ENCODE assay signal across 1 cellular context in the genomic region with DNA sequence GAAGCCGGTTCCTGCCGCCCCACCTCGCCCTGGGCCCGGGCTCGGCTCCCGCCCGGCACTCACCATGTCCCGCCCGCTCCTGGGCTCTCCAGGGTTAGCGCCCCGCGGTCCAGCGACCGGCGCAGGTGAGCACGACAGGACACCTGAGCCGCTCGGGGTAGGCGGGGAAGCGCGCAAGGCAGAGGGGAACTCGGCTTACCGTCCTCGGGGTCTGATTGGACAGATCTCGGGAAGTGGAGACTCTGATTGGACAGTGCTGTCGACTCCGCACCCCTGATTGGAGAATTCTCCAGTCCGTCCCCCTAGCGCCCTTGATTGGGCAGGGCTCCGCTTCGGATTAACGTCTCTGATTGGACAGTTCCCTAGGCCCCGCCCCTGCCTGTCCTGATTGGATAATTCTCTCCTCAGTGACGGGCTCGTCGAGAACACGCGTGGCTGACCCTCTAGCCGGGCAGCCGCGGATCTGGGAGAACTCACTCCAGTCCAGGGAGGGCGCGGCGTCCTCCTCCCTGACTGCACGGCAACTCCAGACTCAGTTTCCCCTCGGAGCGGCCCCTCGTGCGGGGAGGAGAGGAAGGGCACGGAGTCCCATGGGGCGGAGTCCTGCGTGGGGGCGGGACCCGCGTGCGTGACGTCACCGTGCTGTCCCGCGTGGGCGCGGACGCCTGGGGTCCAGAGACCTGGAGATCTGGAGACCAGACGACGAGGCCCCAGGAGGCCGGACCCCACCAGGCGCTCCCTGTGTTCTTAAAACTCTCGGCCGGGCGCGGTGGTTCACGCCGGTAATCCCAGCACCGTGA.
TF ChIP-seq lines count a peak whose summit lies in the region.

A gene (minus strand): TSS at position 197 of the 800 bp plus-strand sequence. CDS start 131 bp downstream, at position 66.

TF ChIP-seq in K562, 482 proteins besides CTCF, POLR2A, EP300 and RAD21 (continued from another document and continues in another):
- TF ChIP-seq, protein P1, sequence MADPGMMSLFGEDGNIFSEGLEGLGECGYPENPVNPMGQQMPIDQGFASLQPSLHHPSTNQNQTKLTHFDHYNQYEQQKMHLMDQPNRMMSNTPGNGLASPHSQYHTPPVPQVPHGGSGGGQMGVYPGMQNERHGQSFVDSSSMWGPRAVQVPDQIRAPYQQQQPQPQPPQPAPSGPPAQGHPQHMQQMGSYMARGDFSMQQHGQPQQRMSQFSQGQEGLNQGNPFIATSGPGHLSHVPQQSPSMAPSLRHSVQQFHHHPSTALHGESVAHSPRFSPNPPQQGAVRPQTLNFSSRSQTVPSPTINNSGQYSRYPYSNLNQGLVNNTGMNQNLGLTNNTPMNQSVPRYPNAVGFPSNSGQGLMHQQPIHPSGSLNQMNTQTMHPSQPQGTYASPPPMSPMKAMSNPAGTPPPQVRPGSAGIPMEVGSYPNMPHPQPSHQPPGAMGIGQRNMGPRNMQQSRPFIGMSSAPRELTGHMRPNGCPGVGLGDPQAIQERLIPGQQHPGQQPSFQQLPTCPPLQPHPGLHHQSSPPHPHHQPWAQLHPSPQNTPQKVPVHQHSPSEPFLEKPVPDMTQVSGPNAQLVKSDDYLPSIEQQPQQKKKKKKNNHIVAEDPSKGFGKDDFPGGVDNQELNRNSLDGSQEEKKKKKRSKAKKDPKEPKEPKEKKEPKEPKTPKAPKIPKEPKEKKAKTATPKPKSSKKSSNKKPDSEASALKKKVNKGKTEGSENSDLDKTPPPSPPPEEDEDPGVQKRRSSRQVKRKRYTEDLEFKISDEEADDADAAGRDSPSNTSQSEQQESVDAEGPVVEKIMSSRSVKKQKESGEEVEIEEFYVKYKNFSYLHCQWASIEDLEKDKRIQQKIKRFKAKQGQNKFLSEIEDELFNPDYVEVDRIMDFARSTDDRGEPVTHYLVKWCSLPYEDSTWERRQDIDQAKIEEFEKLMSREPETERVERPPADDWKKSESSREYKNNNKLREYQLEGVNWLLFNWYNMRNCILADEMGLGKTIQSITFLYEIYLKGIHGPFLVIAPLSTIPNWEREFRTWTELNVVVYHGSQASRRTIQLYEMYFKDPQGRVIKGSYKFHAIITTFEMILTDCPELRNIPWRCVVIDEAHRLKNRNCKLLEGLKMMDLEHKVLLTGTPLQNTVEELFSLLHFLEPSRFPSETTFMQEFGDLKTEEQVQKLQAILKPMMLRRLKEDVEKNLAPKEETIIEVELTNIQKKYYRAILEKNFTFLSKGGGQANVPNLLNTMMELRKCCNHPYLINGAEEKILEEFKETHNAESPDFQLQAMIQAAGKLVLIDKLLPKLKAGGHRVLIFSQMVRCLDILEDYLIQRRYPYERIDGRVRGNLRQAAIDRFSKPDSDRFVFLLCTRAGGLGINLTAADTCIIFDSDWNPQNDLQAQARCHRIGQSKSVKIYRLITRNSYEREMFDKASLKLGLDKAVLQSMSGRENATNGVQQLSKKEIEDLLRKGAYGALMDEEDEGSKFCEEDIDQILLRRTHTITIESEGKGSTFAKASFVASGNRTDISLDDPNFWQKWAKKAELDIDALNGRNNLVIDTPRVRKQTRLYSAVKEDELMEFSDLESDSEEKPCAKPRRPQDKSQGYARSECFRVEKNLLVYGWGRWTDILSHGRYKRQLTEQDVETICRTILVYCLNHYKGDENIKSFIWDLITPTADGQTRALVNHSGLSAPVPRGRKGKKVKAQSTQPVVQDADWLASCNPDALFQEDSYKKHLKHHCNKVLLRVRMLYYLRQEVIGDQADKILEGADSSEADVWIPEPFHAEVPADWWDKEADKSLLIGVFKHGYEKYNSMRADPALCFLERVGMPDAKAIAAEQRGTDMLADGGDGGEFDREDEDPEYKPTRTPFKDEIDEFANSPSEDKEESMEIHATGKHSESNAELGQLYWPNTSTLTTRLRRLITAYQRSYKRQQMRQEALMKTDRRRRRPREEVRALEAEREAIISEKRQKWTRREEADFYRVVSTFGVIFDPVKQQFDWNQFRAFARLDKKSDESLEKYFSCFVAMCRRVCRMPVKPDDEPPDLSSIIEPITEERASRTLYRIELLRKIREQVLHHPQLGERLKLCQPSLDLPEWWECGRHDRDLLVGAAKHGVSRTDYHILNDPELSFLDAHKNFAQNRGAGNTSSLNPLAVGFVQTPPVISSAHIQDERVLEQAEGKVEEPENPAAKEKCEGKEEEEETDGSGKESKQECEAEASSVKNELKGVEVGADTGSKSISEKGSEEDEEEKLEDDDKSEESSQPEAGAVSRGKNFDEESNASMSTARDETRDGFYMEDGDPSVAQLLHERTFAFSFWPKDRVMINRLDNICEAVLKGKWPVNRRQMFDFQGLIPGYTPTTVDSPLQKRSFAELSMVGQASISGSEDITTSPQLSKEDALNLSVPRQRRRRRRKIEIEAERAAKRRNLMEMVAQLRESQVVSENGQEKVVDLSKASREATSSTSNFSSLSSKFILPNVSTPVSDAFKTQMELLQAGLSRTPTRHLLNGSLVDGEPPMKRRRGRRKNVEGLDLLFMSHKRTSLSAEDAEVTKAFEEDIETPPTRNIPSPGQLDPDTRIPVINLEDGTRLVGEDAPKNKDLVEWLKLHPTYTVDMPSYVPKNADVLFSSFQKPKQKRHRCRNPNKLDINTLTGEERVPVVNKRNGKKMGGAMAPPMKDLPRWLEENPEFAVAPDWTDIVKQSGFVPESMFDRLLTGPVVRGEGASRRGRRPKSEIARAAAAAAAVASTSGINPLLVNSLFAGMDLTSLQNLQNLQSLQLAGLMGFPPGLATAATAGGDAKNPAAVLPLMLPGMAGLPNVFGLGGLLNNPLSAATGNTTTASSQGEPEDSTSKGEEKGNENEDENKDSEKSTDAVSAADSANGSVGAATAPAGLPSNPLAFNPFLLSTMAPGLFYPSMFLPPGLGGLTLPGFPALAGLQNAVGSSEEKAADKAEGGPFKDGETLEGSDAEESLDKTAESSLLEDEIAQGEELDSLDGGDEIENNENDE (IDR thresholded peaks at IDR 0.05; ENCODE audit: low read depth, low read length), result no peak
- TF ChIP-seq, protein P2, sequence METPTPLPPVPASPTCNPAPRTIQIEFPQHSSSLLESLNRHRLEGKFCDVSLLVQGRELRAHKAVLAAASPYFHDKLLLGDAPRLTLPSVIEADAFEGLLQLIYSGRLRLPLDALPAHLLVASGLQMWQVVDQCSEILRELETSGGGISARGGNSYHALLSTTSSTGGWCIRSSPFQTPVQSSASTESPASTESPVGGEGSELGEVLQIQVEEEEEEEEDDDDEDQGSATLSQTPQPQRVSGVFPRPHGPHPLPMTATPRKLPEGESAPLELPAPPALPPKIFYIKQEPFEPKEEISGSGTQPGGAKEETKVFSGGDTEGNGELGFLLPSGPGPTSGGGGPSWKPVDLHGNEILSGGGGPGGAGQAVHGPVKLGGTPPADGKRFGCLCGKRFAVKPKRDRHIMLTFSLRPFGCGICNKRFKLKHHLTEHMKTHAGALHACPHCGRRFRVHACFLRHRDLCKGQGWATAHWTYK (CRISPR knock-in tag; IDR thresholded peaks at IDR 0.05), result no peak; the same call in 1 of the 2 replicates
- TF ChIP-seq NBN (IDR thresholded peaks at IDR 0.05; ENCODE audit: low read depth) (peak; percentile 94), RNF2 (IDR thresholded peaks at IDR 0.05) (peak; percentile 44; the same call in 1 of the 2 replicates), ZEB2 (IDR thresholded peaks at IDR 0.05) (peak; percentile 90), HNRNPK (IDR thresholded peaks at IDR 0.05; ENCODE audit: low read depth, low read length, poor library complexity, severe bottlenecking) (no peak)
- TF ChIP-seq, protein P3, sequence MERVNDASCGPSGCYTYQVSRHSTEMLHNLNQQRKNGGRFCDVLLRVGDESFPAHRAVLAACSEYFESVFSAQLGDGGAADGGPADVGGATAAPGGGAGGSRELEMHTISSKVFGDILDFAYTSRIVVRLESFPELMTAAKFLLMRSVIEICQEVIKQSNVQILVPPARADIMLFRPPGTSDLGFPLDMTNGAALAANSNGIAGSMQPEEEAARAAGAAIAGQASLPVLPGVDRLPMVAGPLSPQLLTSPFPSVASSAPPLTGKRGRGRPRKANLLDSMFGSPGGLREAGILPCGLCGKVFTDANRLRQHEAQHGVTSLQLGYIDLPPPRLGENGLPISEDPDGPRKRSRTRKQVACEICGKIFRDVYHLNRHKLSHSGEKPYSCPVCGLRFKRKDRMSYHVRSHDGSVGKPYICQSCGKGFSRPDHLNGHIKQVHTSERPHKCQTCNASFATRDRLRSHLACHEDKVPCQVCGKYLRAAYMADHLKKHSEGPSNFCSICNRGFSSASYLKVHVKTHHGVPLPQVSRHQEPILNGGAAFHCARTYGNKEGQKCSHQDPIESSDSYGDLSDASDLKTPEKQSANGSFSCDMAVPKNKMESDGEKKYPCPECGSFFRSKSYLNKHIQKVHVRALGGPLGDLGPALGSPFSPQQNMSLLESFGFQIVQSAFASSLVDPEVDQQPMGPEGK (CRISPR knock-in tag; IDR thresholded peaks at IDR 0.05; ENCODE audit: borderline replicate concordance), result no peak
- TF ChIP-seq, protein P4, sequence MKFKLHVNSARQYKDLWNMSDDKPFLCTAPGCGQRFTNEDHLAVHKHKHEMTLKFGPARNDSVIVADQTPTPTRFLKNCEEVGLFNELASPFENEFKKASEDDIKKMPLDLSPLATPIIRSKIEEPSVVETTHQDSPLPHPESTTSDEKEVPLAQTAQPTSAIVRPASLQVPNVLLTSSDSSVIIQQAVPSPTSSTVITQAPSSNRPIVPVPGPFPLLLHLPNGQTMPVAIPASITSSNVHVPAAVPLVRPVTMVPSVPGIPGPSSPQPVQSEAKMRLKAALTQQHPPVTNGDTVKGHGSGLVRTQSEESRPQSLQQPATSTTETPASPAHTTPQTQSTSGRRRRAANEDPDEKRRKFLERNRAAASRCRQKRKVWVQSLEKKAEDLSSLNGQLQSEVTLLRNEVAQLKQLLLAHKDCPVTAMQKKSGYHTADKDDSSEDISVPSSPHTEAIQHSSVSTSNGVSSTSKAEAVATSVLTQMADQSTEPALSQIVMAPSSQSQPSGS (CRISPR knock-in tag; IDR thresholded peaks at IDR 0.05), result peak; percentile 83; the same call in 1 of the 2 replicates
- TF ChIP-seq, protein P5, sequence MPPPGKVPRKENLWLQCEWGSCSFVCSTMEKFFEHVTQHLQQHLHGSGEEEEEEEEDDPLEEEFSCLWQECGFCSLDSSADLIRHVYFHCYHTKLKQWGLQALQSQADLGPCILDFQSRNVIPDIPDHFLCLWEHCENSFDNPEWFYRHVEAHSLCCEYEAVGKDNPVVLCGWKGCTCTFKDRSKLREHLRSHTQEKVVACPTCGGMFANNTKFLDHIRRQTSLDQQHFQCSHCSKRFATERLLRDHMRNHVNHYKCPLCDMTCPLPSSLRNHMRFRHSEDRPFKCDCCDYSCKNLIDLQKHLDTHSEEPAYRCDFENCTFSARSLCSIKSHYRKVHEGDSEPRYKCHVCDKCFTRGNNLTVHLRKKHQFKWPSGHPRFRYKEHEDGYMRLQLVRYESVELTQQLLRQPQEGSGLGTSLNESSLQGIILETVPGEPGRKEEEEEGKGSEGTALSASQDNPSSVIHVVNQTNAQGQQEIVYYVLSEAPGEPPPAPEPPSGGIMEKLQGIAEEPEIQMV (tag; conservative IDR thresholded peaks at IDR 0.05; ENCODE audit: low read depth), result no peak
- TF ChIP-seq, protein P6, sequence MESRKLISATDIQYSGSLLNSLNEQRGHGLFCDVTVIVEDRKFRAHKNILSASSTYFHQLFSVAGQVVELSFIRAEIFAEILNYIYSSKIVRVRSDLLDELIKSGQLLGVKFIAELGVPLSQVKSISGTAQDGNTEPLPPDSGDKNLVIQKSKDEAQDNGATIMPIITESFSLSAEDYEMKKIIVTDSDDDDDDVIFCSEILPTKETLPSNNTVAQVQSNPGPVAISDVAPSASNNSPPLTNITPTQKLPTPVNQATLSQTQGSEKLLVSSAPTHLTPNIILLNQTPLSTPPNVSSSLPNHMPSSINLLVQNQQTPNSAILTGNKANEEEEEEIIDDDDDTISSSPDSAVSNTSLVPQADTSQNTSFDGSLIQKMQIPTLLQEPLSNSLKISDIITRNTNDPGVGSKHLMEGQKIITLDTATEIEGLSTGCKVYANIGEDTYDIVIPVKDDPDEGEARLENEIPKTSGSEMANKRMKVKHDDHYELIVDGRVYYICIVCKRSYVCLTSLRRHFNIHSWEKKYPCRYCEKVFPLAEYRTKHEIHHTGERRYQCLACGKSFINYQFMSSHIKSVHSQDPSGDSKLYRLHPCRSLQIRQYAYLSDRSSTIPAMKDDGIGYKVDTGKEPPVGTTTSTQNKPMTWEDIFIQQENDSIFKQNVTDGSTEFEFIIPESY (CRISPR knock-in tag; IDR thresholded peaks at IDR 0.05), result peak; percentile 67
- TF ChIP-seq, protein P7, sequence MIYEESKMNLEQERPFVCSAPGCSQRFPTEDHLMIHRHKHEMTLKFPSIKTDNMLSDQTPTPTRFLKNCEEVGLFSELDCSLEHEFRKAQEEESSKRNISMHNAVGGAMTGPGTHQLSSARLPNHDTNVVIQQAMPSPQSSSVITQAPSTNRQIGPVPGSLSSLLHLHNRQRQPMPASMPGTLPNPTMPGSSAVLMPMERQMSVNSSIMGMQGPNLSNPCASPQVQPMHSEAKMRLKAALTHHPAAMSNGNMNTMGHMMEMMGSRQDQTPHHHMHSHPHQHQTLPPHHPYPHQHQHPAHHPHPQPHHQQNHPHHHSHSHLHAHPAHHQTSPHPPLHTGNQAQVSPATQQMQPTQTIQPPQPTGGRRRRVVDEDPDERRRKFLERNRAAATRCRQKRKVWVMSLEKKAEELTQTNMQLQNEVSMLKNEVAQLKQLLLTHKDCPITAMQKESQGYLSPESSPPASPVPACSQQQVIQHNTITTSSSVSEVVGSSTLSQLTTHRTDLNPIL (CRISPR knock-in tag; IDR thresholded peaks at IDR 0.05), result no peak
- TF ChIP-seq, protein P8, sequence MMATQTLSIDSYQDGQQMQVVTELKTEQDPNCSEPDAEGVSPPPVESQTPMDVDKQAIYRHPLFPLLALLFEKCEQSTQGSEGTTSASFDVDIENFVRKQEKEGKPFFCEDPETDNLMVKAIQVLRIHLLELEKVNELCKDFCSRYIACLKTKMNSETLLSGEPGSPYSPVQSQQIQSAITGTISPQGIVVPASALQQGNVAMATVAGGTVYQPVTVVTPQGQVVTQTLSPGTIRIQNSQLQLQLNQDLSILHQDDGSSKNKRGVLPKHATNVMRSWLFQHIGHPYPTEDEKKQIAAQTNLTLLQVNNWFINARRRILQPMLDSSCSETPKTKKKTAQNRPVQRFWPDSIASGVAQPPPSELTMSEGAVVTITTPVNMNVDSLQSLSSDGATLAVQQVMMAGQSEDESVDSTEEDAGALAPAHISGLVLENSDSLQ (IDR thresholded peaks at IDR 0.05), result peak; percentile 99
- TF ChIP-seq, protein P9, sequence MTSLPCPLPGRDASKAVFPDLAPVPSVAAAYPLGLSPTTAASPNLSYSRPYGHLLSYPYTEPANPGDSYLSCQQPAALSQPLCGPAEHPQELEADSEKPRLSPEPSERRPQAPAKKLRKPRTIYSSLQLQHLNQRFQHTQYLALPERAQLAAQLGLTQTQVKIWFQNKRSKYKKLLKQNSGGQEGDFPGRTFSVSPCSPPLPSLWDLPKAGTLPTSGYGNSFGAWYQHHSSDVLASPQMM (CRISPR knock-in tag; IDR thresholded peaks at IDR 0.05), result no peak
- TF ChIP-seq, protein P10, sequence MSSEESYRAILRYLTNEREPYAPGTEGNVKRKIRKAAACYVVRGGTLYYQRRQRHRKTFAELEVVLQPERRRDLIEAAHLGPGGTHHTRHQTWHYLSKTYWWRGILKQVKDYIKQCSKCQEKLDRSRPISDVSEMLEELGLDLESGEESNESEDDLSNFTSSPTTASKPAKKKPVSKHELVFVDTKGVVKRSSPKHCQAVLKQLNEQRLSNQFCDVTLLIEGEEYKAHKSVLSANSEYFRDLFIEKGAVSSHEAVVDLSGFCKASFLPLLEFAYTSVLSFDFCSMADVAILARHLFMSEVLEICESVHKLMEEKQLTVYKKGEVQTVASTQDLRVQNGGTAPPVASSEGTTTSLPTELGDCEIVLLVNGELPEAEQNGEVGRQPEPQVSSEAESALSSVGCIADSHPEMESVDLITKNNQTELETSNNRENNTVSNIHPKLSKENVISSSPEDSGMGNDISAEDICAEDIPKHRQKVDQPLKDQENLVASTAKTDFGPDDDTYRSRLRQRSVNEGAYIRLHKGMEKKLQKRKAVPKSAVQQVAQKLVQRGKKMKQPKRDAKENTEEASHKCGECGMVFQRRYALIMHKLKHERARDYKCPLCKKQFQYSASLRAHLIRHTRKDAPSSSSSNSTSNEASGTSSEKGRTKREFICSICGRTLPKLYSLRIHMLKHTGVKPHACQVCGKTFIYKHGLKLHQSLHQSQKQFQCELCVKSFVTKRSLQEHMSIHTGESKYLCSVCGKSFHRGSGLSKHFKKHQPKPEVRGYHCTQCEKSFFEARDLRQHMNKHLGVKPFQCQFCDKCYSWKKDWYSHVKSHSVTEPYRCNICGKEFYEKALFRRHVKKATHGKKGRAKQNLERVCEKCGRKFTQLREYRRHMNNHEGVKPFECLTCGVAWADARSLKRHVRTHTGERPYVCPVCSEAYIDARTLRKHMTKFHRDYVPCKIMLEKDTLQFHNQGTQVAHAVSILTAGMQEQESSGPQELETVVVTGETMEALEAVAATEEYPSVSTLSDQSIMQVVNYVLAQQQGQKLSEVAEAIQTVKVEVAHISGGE (CRISPR knock-in tag; IDR thresholded peaks at IDR 0.05), result no peak
